ENCODE assay signal across 8 cellular contexts in the genomic region with DNA sequence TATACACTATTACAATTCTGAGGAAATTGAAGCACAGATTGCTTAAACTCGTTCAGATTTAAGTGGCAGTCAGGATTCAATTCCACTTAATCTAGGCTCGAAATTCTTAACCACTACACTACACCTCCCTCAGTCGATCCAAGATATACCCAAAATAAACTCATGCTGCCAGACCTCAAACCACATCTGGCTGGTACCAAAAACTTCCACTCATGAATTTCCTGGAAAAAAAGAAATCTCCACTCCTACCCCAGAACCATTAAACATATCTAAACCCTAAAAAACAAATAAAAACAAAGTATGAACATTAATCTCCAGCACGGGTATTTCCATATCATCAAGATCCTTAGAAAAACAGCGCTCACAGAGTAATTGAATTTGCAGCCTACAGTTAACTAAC. TPM values are rescaled to one million over a fixed set of nuclear protein-coding genes. Genes with fewer than 3 reads are reported as not detected.
DNase-seq lines count a peak whose midpoint lies in the region; ATAC-seq and TF ChIP-seq lines count a peak whose summit lies in the region.

No MANE protein-coding gene starts in this region.

- H3K9me3 ChIP-seq in PC-9 (ENCODE audit: insufficient read depth, low read depth) = peaks cover 19% of the 10 kb centered on the region
- no peaks in the 10 kb centered on the region for H3K9me3 ChIP-seq in esophagus muscularis mucosa

- no peaks in the 10 kb centered on the region for H3F3A ChIP-seq in PC-9 (ENCODE audit: insufficient read depth, low read depth)

- H4K20me1 ChIP-seq in PC-9 (ENCODE audit: insufficient read depth) = no peaks in the 10 kb centered on the region

- CTCF ChIA-PET in PC-9 (lab: Charles Lee) = no interaction called here

- TF ChIP-seq CTCF in GM06990 (IDR thresholded peaks at IDR 0.05; ENCODE audit: insufficient read depth, low read length, poor library complexity, severe bottlenecking) = no peak
- TF ChIP-seq CTCF in PC-9 (conservative IDR thresholded peaks at IDR 0.05) = no peak
- TF ChIP-seq CTCF in esophagus muscularis mucosa (IDR thresholded peaks at IDR 0.05) = no peak
- no peak for TF ChIP-seq CTCF in lower leg skin (IDR thresholded peaks at IDR 0.05)

- H3K27me3 ChIP-seq in GM06990 (replicated peaks; ENCODE audit: control insufficient read depth, insufficient read depth, low read length) (no peaks in the 10 kb centered on the region), PC-9 (ENCODE audit: insufficient read depth, low read depth) (no peaks in the 10 kb centered on the region), esophagus muscularis mucosa (no peaks in the 10 kb centered on the region), rectal smooth muscle tissue (ENCODE audit: control insufficient read depth, insufficient read depth, low read length) (no peaks in the 10 kb centered on the region)

- POLR2A ChIA-PET in PC-9 (lab: Charles Lee; ENCODE audit: unreplicated experiment) = no interaction called here

- DNase-seq in GM06990 (ENCODE audit: extremely low read depth, insufficient read length) (no peak), PC-9 (no peak), esophagus muscularis mucosa (ENCODE audit: extremely low spot score) (no peak), lower leg skin (ENCODE audit: low spot score in 2 of 2) (no peak), mucosa of gallbladder (ENCODE audit: low spot score) (no peak)

- H3K36me3 ChIP-seq in GM06990 (ENCODE audit: control insufficient read depth, insufficient read depth, low read length) (no peaks in the 10 kb centered on the region), PC-9 (ENCODE audit: low read depth) (peaks cover 22% of the 10 kb centered on the region; the same call in 1 of the 2 replicates), esophagus muscularis mucosa (peaks cover 0 to 8% (median 3%) of the 10 kb centered on the region in 4 donors), rectal smooth muscle tissue (ENCODE audit: control insufficient read depth, insufficient read depth, low read length) (no peaks in the 10 kb centered on the region)

- ATAC-seq in HG02885 (IDR thresholded peaks at IDR 0.05; ENCODE audit: poor library complexity, unreplicated experiment) (no peak), GM19452 (IDR thresholded peaks at IDR 0.05; ENCODE audit: unreplicated experiment) (no peak)

- no peaks in the 10 kb centered on the region for H3K9me2 ChIP-seq in PC-9 (ENCODE audit: insufficient read depth)

- intact Hi-C loops in PC-9 (cut with micrococcal nuclease; ENCODE audit: unreplicated experiment) (no loop called here), esophagus muscularis mucosa (cut with DNase I) (loop anchor here (5.0 kb wide), 1 partner anchor 57 kb away; no protein-coding TSS in a partner anchor), lower leg skin (cut with DNase I; ENCODE audit: low total_unique reads) (no loop called here)

- peak overlapping the region; percentile 100 for H2AFZ ChIP-seq in PC-9

- H3K4me3 ChIP-seq in GM06990 (replicated peaks; ENCODE audit: low read depth, low read length) (peak overlapping the region; percentile 80), PC-9 (peak overlapping the region; percentile 67), esophagus muscularis mucosa (peak overlapping the region; percentile 71 to 88 (median 74)), rectal smooth muscle tissue (ENCODE audit: low read length) (peak overlapping the region; percentile 93), lower leg skin (ENCODE audit: low read depth, poor library complexity, severe bottlenecking) (no peak overlapping the region)

- H3K27ac ChIP-seq in PC-9 (no peak overlapping the region), esophagus muscularis mucosa (replicated peaks in 1 of 4) (peak overlapping the region; percentile 88 to 94 (median 89)), rectal smooth muscle tissue (ENCODE audit: low read depth, low read length) (peak overlapping the region; percentile 92)

- H3K4me2 ChIP-seq in PC-9 = peak overlapping the region; percentile 92

- TF ChIP-seq POLR2A in esophagus muscularis mucosa (IDR thresholded peaks at IDR 0.05; ENCODE audit: low read depth) = no peak
- no peak for TF ChIP-seq POLR2A in lower leg skin (IDR thresholded peaks at IDR 0.05)

- BruUV-seq in PC-9 (replicated peaks; lab: Mats Ljungman, UMichigan) = TSS peak; percentile 53

- TF ChIP-seq EP300 in esophagus muscularis mucosa (IDR thresholded peaks at IDR 0.05) = no peak

- H3K4me1 ChIP-seq in PC-9 (replicated peaks; ENCODE audit: insufficient read depth) (peaks cover 18% of the 10 kb centered on the region), esophagus muscularis mucosa (peaks cover 12 to 30% (median 27%) of the 10 kb centered on the region in 4 donors), rectal smooth muscle tissue (ENCODE audit: control insufficient read depth, insufficient read depth, low read length) (peaks cover 6% of the 10 kb centered on the region)

- H3K9ac ChIP-seq in rectal smooth muscle tissue (ENCODE audit: low read length) = no peak overlapping the region

- WGBS in esophagus muscularis mucosa = 6% methylated on average over 5 of the region's 5 CpGs
- 0 to 2% methylated on average over 5 of the region's 5 CpGs for WGBS in lower leg skin, 2 donors

- peaks cover 31% of the 10 kb centered on the region for H3K79me2 ChIP-seq in PC-9 (ENCODE audit: low read depth)

RNA-seq across cellular contexts. Expression of gene ZFP30, which starts 1.1 kb away (rescaled TPM):
- total RNA-seq in PC-9 (2021) (7.5 and 8.7 TPM in 2 replicates), esophagus muscularis mucosa (10 to 100 TPM; 10.1 to 24.5 (median 18.4) TPM), lower leg skin (10 to 100 TPM in 1 of 4 donors, 1 to 10 TPM in 3; 8.9 to 18.0 (median 9.5) TPM), mucosa of gallbladder (16.0 TPM)

RNA-seq across cellular contexts. Expression of gene ZNF540, which starts 59.4 kb away (rescaled TPM):
- 0.25 and 0.37 TPM in 2 replicates for total RNA-seq in PC-9 (2021)
- total RNA-seq in esophagus muscularis mucosa = 1 to 10 TPM; 1.6 to 5.4 (median 2.5) TPM
- 1 to 10 TPM; 1.0 to 6.9 (median 2.0) TPM for total RNA-seq in lower leg skin
- 3.1 TPM for total RNA-seq in mucosa of gallbladder

RNA-seq across cellular contexts. Expression of gene ZNF571, which starts 59.5 kb away (rescaled TPM):
- total RNA-seq in PC-9 (2021) = 2.1 and 2.2 TPM in 2 replicates
- 1 to 10 TPM; 2.8 to 4.7 (median 4.3) TPM for total RNA-seq in esophagus muscularis mucosa
- total RNA-seq in lower leg skin = 1 to 10 TPM; 3.3 to 6.6 (median 4.5) TPM
- total RNA-seq in mucosa of gallbladder = 7.3 TPM
